Comparison of ENCODE assay signal across 32 cellular contexts in the genomic region with DNA sequence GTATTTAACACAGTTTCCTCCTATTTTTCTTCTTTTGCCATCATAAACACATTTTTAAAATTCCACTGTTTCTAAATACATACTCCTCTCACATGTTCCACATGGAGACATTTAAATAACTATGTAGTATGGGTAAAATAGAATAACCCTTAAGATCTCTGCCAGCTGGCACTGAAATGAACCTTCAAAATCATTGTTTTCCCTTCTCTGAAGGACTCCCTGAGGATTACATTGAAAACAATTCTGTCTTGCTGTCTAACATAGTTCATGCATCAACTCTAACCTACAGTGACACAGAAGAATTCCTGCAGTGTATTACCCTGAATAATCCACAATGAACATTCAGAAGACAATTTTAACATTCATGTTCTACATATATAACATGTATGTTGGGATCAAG.
A peak's percentile ranks its signal among the peaks of the same experiment; 100 is the strongest.
DNase-seq lines count a peak whose midpoint lies in the region; ATAC-seq, FAIRE-seq and TF ChIP-seq lines count a peak whose summit lies in the region.
"Had no signal": no experiment of that assay in that cellular context is flagged by ENCODE, and none has a peak within 500 bp of the region (broad histone marks: within the 10 kb centered on the region; RNA-seq: fewer than 3 reads in every experiment).

No MANE protein-coding gene starts in this region.

- peak; percentile 86 for FAIRE-seq in endometrium (lab: Jason Lieb, UNC)
- no peak for FAIRE-seq in small intestine (lab: Jason Lieb, UNC)
- FAIRE-seq: GM12891, HepG2 had no signal

- no peak overlapping the region for H3K4me2 ChIP-seq in neural cell (ENCODE audit: low read length)

- H3K36me3 ChIP-seq in neural cell (ENCODE audit: insufficient read depth, low read length) = no peaks in the 10 kb centered on the region
- no peaks in the 10 kb centered on the region for H3K36me3 ChIP-seq in small intestine (ENCODE audit: control insufficient read depth in 2 of 2, insufficient read depth in 2 of 2, low read length in 2 of 2)
- H3K36me3 ChIP-seq: breast epithelium, gastroesophageal sphincter, left lung, ovary, thyroid gland had no signal

- peak; percentile 79 for TF ChIP-seq EP300 in neural cell (conservative IDR thresholded peaks at IDR 0.05; ENCODE audit: poor library complexity, severe bottlenecking)

- H3K4me3 ChIP-seq in neural cell (ENCODE audit: low read length) = no peak overlapping the region
- H3K4me3 ChIP-seq in small intestine (ENCODE audit: low read depth in 1 of 2, low read length in 2 of 2) = no peak overlapping the region
- H3K4me3 ChIP-seq: breast epithelium, gastroesophageal sphincter, left lung, ovary, thyroid gland had no signal

- no peak for ATAC-seq in Right ventricle myocardium inferior
- ATAC-seq: gastroesophageal sphincter; HCT116; HepG2; left lung; naive thymus-derived CD4-positive, alpha-beta T cell; right cardiac atrium; stimulated activated naive CD8-positive, alpha-beta T cell treated with anti-CD3 and anti-CD28 coated beads, Interleukin-15, Interleukin-2, amounts not matched to agents 100 U/mL and 50 U/mL, for 24 hours had no signal

- no peaks in the 10 kb centered on the region for H3K9me2 ChIP-seq in neural cell (ENCODE audit: insufficient read depth, low read length)

- no peaks in the 10 kb centered on the region for H3K79me2 ChIP-seq in neural cell (replicated peaks; ENCODE audit: insufficient read depth, low read length)

- H3K27ac ChIP-seq in neural cell (ENCODE audit: low read length) (peak overlapping the region; percentile 6), small intestine (ENCODE audit: low read depth in 1 of 2, low read length in 1 of 2) (no peak overlapping the region)
- H3K27ac ChIP-seq: breast epithelium, gastroesophageal sphincter, left lung, ovary, thyroid gland had no signal

- no peak overlapping the region for H2AFZ ChIP-seq in neural cell (ENCODE audit: low read depth, low read length)

- no peak overlapping the region for H3K9ac ChIP-seq in neural cell (ENCODE audit: low read length)

- no peaks in the 10 kb centered on the region for H3F3A ChIP-seq in neural cell (ENCODE audit: insufficient read depth, low read length, poor library complexity, severe bottlenecking)

- no peaks in the 10 kb centered on the region for H3K4me1 ChIP-seq in small intestine (ENCODE audit: control insufficient read depth in 2 of 2, insufficient read depth in 1 of 2, low read depth in 1 of 2, low read length in 1 of 2)
- H3K4me1 ChIP-seq: breast epithelium, left lung, thyroid gland had no signal

- no peaks in the 10 kb centered on the region for H3K27me3 ChIP-seq in neural cell (ENCODE audit: insufficient read depth, low read depth, low read length)
- no peaks in the 10 kb centered on the region for H3K27me3 ChIP-seq in small intestine (ENCODE audit: control insufficient read depth in 2 of 2, insufficient read depth in 2 of 2, low read length in 2 of 2)
- H3K27me3 ChIP-seq: breast epithelium, gastroesophageal sphincter, left lung, ovary, thyroid gland had no signal

- no peaks in the 10 kb centered on the region for H4K20me1 ChIP-seq in neural cell (ENCODE audit: insufficient read depth)

- TF ChIP-seq CTCF in neural cell (IDR thresholded peaks at IDR 0.05; ENCODE audit: poor library complexity, severe bottlenecking) = no peak

- DNase-seq in EH (ENCODE audit: low read depth) (peak; percentile 50), NCI-H345 treated with DMSO at 0.1 percent for 48 hours (lab: John Stamatoyannopoulos, UW; ENCODE audit: unreplicated experiment) (peak; percentile 13), Right ventricle myocardium inferior (ENCODE audit: missing footprints) (no peak), small intestine (no peak), NCI-H526 treated with DMSO at 0.1 percent for 48 hours (lab: John Stamatoyannopoulos, UW) (no peak), NCI-H2227 (lab: John Stamatoyannopoulos, UW; ENCODE audit: unreplicated experiment) (no peak)
- DNase-seq: ACHN; activated CD4-positive, alpha-beta T cell treated with anti-CD3 and anti-CD28 coated beads for 4 hours; activated CD8-positive, alpha-beta memory T cell treated with anti-CD3 and anti-CD28 coated beads for 24 hours; activated T-cell treated with anti-CD3 and anti-CD28 coated beads, Interleukin-2, amount 50 U/mL, for 24 hours; C1 segment of cervical spinal cord; Calu3; DND-41; hippocampal formation; immature natural killer cell; left lung; naive thymus-derived CD4-positive, alpha-beta T cell; NCI-H1092; NCI-H2029 treated with DMSO at 0.1 percent for 48 hours; NCI-H510A treated with DMSO at 0.1 percent for 48 hours; ovary; right cardiac atrium; RPMI8226; stimulated activated naive CD8-positive, alpha-beta T cell treated with anti-CD3 and anti-CD28 coated beads, Interleukin-15, Interleukin-2, amounts not matched to agents 100 U/mL and 50 U/mL, for 24 hours; thyroid gland had no signal

- TF ChIP-seq RAD21 in neural cell (conservative IDR thresholded peaks at IDR 0.05) = peak; percentile 25

- no peaks in the 10 kb centered on the region for H3K9me3 ChIP-seq in neural cell (ENCODE audit: low read length)
- no peaks in the 10 kb centered on the region for H3K9me3 ChIP-seq in small intestine (ENCODE audit: control insufficient read depth, low read depth)
- H3K9me3 ChIP-seq: breast epithelium, gastroesophageal sphincter, left lung, ovary, thyroid gland had no signal

- intact Hi-C loops in Right ventricle myocardium inferior (cut with DNase I) = no loop called here

TF ChIP-seq in neural cell, 6 proteins besides CTCF, POLR2A, EP300 and RAD21:
- TF ChIP-seq SMC3 (conservative IDR thresholded peaks at IDR 0.05; ENCODE audit: poor library complexity) (peak; percentile 16), EZH2 (IDR thresholded peaks at IDR 0.05; ENCODE audit: borderline replicate concordance, insufficient read depth, low read length, poor library complexity, severe bottlenecking) (no peak), MXI1 (conservative IDR thresholded peaks at IDR 0.05; ENCODE audit: poor library complexity, severe bottlenecking) (no peak), POLR2AphosphoS5 (IDR thresholded peaks at IDR 0.05) (peak; percentile 78), TAF1 (IDR thresholded peaks at IDR 0.05; ENCODE audit: low read depth) (no peak)
- TF ChIP-seq, protein P1, sequence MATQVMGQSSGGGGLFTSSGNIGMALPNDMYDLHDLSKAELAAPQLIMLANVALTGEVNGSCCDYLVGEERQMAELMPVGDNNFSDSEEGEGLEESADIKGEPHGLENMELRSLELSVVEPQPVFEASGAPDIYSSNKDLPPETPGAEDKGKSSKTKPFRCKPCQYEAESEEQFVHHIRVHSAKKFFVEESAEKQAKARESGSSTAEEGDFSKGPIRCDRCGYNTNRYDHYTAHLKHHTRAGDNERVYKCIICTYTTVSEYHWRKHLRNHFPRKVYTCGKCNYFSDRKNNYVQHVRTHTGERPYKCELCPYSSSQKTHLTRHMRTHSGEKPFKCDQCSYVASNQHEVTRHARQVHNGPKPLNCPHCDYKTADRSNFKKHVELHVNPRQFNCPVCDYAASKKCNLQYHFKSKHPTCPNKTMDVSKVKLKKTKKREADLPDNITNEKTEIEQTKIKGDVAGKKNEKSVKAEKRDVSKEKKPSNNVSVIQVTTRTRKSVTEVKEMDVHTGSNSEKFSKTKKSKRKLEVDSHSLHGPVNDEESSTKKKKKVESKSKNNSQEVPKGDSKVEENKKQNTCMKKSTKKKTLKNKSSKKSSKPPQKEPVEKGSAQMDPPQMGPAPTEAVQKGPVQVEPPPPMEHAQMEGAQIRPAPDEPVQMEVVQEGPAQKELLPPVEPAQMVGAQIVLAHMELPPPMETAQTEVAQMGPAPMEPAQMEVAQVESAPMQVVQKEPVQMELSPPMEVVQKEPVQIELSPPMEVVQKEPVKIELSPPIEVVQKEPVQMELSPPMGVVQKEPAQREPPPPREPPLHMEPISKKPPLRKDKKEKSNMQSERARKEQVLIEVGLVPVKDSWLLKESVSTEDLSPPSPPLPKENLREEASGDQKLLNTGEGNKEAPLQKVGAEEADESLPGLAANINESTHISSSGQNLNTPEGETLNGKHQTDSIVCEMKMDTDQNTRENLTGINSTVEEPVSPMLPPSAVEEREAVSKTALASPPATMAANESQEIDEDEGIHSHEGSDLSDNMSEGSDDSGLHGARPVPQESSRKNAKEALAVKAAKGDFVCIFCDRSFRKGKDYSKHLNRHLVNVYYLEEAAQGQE (IDR thresholded peaks at IDR 0.05; ENCODE audit: borderline replicate concordance) = no peak

Comparison
In these comparisons a context has a peak if more than half of its experiments do, and no peak if none do; other contexts are left out.
1. DNase-seq: peak in EH (single experiment) and NCI-H345 treated with DMSO at 0.1 percent for 48 hours (single experiment); none in Right ventricle myocardium inferior (single experiment), small intestine (single experiment), NCI-H526 treated with DMSO at 0.1 percent for 48 hours (single experiment) and NCI-H2227 (single experiment).